In genomic region chr13:76339649-76340048, GRCh38 we compare ENCODE assay signal across 12 cellular contexts.
"Had no signal": no experiment of that assay in that cellular context is flagged by ENCODE, and none has a peak within 500 bp of the region (broad histone marks: within the 10 kb centered on the region; RNA-seq: fewer than 3 reads in every experiment).

No MANE protein-coding gene starts in this region.

- ATAC-seq: activated T-cell treated with anti-CD3 and anti-CD28 coated beads, Interleukin-2, amount 50 U/mL, for 72 hours; esophagus mucosa; naive thymus-derived CD4-positive, alpha-beta T cell; right lobe of liver had no signal

- DNase-seq: activated B cell treated with CpG ODN at 0.5 μM for 24 hours; activated CD4-positive, alpha-beta T cell treated with anti-CD3 and anti-CD28 coated beads for 48 hours; activated CD8-positive, alpha-beta memory T cell treated with anti-CD3 and anti-CD28 coated beads, Interleukin-2, amount 50 U/mL, for 48 hours; activated gamma-delta T cell treated with Interleukin-2 at 50 U/mL for 16 hours; activated T-cell treated with anti-CD3 and anti-CD28 coated beads, Interleukin-2, amount 50 U/mL, for 72 hours; central memory CD4-positive, alpha-beta T cell; colonic mucosa; left ventricle myocardium inferior; naive thymus-derived CD4-positive, alpha-beta T cell; ovary; right lobe of liver had no signal
